29 cellular contexts compared by ENCODE assay signal in genomic region chr10:107085661-107086525, GRCh38.
"Had no signal": no experiment of that assay in that cellular context is flagged by ENCODE, and none has a peak within 500 bp of the region (broad histone marks: within the 10 kb centered on the region; RNA-seq: fewer than 3 reads in every experiment).

No MANE protein-coding gene starts in this region.

- H3K4me2 ChIP-seq: KMS-11 had no signal

- H3K27ac ChIP-seq: body of pancreas, KMS-11, Peyer's patch, SJSA1 had no signal

- DNase-seq: activated CD4-positive, alpha-beta T cell treated with anti-CD3 and anti-CD28 coated beads, Interleukin-2, amount 10 ng/mL, durations not matched to agents 24 days and 14 days; activated CD4-positive, alpha-beta T cell treated with anti-CD3 and anti-CD28 coated beads, Interleukin-2, amount 50 U/mL, for 4 hours; activated CD8-positive, alpha-beta T cell treated with anti-CD3 and anti-CD28 coated beads for 36 hours; activated effector memory CD4-positive, alpha-beta T cell treated with anti-CD3 and anti-CD28 coated beads, Interleukin-2, amount 50 U/mL, for 16 hours; activated naive CD4-positive, alpha-beta T cell treated with Interleukin-2 at 50 U/mL for 16 hours; activated naive CD8-positive, alpha-beta T cell treated with anti-CD3 and anti-CD28 coated beads, Interleukin-2, amount 10 ng/mL, durations not matched to agents 7 days and 5 days; activated T-cell treated with anti-CD3 and anti-CD28 coated beads, Interleukin-2, amount 50 U/mL, for 1 hour; activated T-cell treated with anti-CD3 and anti-CD28 coated beads, Interleukin-2, amount 50 U/mL, for 72 hours; body of pancreas; MM.1S; MV-4-11; NCI-H1092; NCI-H1436 treated with DMSO at 0.1 percent for 48 hours; NCI-H1694 treated with DMSO at 0.1 percent for 48 hours; NCI-H2029; NCI-H510A; NCI-H526; NCI-H748 treated with DMSO at 0.1 percent for 48 hours; NK-92 treated with Interleukin-12 subunit alpha and Interleukin-12 subunit beta, amount 100 ng/mL, for 24 hours; PC-3; Peyer's patch; RPMI8226; SHP77 treated with DMSO at 0.1 percent for 48 hours had no signal

- H3K36me3 Mint-ChIP-seq: activated naive CD4-positive, alpha-beta T cell treated with anti-CD3 and anti-CD28 coated beads, Interleukin-2, amount 50 U/mL, for 24 hours; activated naive CD8-positive, alpha-beta T cell treated with anti-CD3 and anti-CD28 coated beads, Interleukin-2, amount 10 ng/mL, durations not matched to agents 7 days and 5 days had no signal

- H3K9me3 ChIP-seq: body of pancreas, Peyer's patch had no signal

- H3K27me3 ChIP-seq: body of pancreas, Peyer's patch, SJSA1 had no signal

- H3K4me3 ChIP-seq: body of pancreas, Peyer's patch, SJSA1 had no signal

- H3K27ac Mint-ChIP-seq: activated CD4-positive, alpha-beta T cell treated with anti-CD3 and anti-CD28 coated beads, Interleukin-2, amount 10 ng/mL, durations not matched to agents 24 days and 14 days; activated CD8-positive, alpha-beta T cell treated with anti-CD3 and anti-CD28 coated beads for 36 hours; activated naive CD4-positive, alpha-beta T cell treated with anti-CD3 and anti-CD28 coated beads, Interleukin-2, amount 50 U/mL, for 24 hours; activated naive CD8-positive, alpha-beta T cell treated with anti-CD3 and anti-CD28 coated beads, Interleukin-2, amount 10 ng/mL, durations not matched to agents 7 days and 5 days; activated T-cell treated with anti-CD3 and anti-CD28 coated beads, Interleukin-2, amount 50 U/mL, for 72 hours; activated T-helper 17 cell treated with anti-CD3 and anti-CD28 coated beads, Interleukin-2, amount 50 U/mL, for 72 hours; T-helper 1 cell treated with Interleukin-12 subunit alpha and Interleukin-12 subunit beta and Interleukin-4 antibody, amounts not matched to agents 30 μg/mL and 1 μg/mL, for 36 hours; T-helper 2 cell treated with Interferon-gamma antibody and Interleukin-4, amounts not matched to agents 5 μg/mL and 100 μg/mL, for 36 hours had no signal

- ATAC-seq: activated CD8-positive, alpha-beta T cell treated with anti-CD3 and anti-CD28 coated beads for 36 hours; activated T-cell treated with anti-CD3 and anti-CD28 coated beads, Interleukin-2, amount 50 U/mL, for 72 hours; activated T-helper 17 cell treated with anti-CD3 and anti-CD28 coated beads, Interleukin-2, amount 50 U/mL, for 72 hours; body of pancreas; PC-3 had no signal

- H3K4me3 Mint-ChIP-seq: activated CD4-positive, alpha-beta T cell treated with anti-CD3 and anti-CD28 coated beads, Interleukin-2, amount 10 ng/mL, durations not matched to agents 24 days and 14 days; activated CD8-positive, alpha-beta T cell treated with anti-CD3 and anti-CD28 coated beads for 36 hours; activated naive CD4-positive, alpha-beta T cell treated with anti-CD3 and anti-CD28 coated beads, Interleukin-2, amount 50 U/mL, for 24 hours; activated naive CD8-positive, alpha-beta T cell treated with anti-CD3 and anti-CD28 coated beads, Interleukin-2, amount 10 ng/mL, durations not matched to agents 7 days and 5 days; activated T-cell treated with anti-CD3 and anti-CD28 coated beads, Interleukin-2, amount 50 U/mL, for 72 hours; activated T-helper 17 cell treated with anti-CD3 and anti-CD28 coated beads, Interleukin-2, amount 50 U/mL, for 72 hours; T-helper 1 cell treated with Interleukin-12 subunit alpha and Interleukin-12 subunit beta and Interleukin-4 antibody, amounts not matched to agents 30 μg/mL and 1 μg/mL, for 36 hours; T-helper 2 cell treated with Interferon-gamma antibody and Interleukin-4, amounts not matched to agents 5 μg/mL and 100 μg/mL, for 36 hours had no signal

- H3K36me3 ChIP-seq: Peyer's patch, SJSA1 had no signal

- H3K27me3 Mint-ChIP-seq: activated CD4-positive, alpha-beta T cell treated with anti-CD3 and anti-CD28 coated beads, Interleukin-2, amount 10 ng/mL, durations not matched to agents 24 days and 14 days; activated CD8-positive, alpha-beta T cell treated with anti-CD3 and anti-CD28 coated beads for 36 hours; activated naive CD4-positive, alpha-beta T cell treated with anti-CD3 and anti-CD28 coated beads, Interleukin-2, amount 50 U/mL, for 24 hours; activated naive CD8-positive, alpha-beta T cell treated with anti-CD3 and anti-CD28 coated beads, Interleukin-2, amount 10 ng/mL, durations not matched to agents 7 days and 5 days; activated T-helper 17 cell treated with anti-CD3 and anti-CD28 coated beads, Interleukin-2, amount 50 U/mL, for 72 hours had no signal

- H3K9me3 Mint-ChIP-seq: activated CD4-positive, alpha-beta T cell treated with anti-CD3 and anti-CD28 coated beads, Interleukin-2, amount 10 ng/mL, durations not matched to agents 24 days and 14 days; activated naive CD4-positive, alpha-beta T cell treated with anti-CD3 and anti-CD28 coated beads, Interleukin-2, amount 50 U/mL, for 24 hours; T-helper 1 cell treated with Interleukin-12 subunit alpha and Interleukin-12 subunit beta and Interleukin-4 antibody, amounts not matched to agents 30 μg/mL and 1 μg/mL, for 36 hours had no signal

- H3K4me1 Mint-ChIP-seq: activated CD4-positive, alpha-beta T cell treated with anti-CD3 and anti-CD28 coated beads, Interleukin-2, amount 10 ng/mL, durations not matched to agents 24 days and 14 days; activated naive CD4-positive, alpha-beta T cell treated with anti-CD3 and anti-CD28 coated beads, Interleukin-2, amount 50 U/mL, for 24 hours; activated naive CD8-positive, alpha-beta T cell treated with anti-CD3 and anti-CD28 coated beads, Interleukin-2, amount 10 ng/mL, durations not matched to agents 7 days and 5 days; activated T-helper 17 cell treated with anti-CD3 and anti-CD28 coated beads, Interleukin-2, amount 50 U/mL, for 72 hours had no signal

- H3K4me1 ChIP-seq: body of pancreas, Peyer's patch, SJSA1 had no signal

- H3K9ac ChIP-seq: KMS-11 had no signal
